Comparison of ENCODE assay signal across 10 cellular contexts in genomic region chr19:51096473-51097165, GRCh38. TPM values are rescaled to one million over a fixed set of nuclear protein-coding genes. Genes with fewer than 3 reads are reported as not detected.
DNase-seq lines count a peak whose midpoint lies in the region; ATAC-seq, FAIRE-seq and TF ChIP-seq lines count a peak whose summit lies in the region.
"Had no signal": no experiment of that assay in that cellular context is flagged by ENCODE, and none has a peak within 500 bp of the region (broad histone marks: within the 10 kb centered on the region; RNA-seq: fewer than 3 reads in every experiment).

No MANE protein-coding gene starts in this region.

- TF ChIP-seq EP300 in suprapubic skin (IDR thresholded peaks at IDR 0.05), result no peak

- CTCF ChIA-PET in activated naive CD4-positive, alpha-beta T cell treated with anti-CD3 and anti-CD28 coated beads, Interleukin-2, amount 10 ng/mL, durations not matched to agents 7 days and 5 days (lab: Charles Lee), result interaction anchor here (0.6 to 3.8 kb wide), 15 partner anchors 8 to 925 kb away, joined by 3 to 26 read pairs (median 4); partner anchors contain the start of gene CTU1

- H3K36me3 ChIP-seq in bronchial epithelial cell (ENCODE audit: control insufficient read depth, insufficient read depth, low read length) (peaks cover 4% of the 10 kb centered on the region), suprapubic skin (peaks cover 26% of the 10 kb centered on the region)

- H3K4me3 ChIP-seq in bronchial epithelial cell (ENCODE audit: low read depth, low read length), result no peak overlapping the region
- no peak overlapping the region for H3K4me3 ChIP-seq in suprapubic skin

- TF ChIP-seq CTCF in bronchial epithelial cell (IDR thresholded peaks at IDR 0.05; ENCODE audit: insufficient read depth, low read length, severe bottlenecking), result peak; percentile 35
- peak in 1 of 2 donors; percentile 26 for TF ChIP-seq CTCF in suprapubic skin (IDR thresholded peaks at IDR 0.05)

- no peak for TF ChIP-seq POLR2A in suprapubic skin (IDR thresholded peaks at IDR 0.05)

- no peaks in the 10 kb centered on the region for H3K9me3 Mint-ChIP-seq in activated naive CD4-positive, alpha-beta T cell treated with anti-CD3 and anti-CD28 coated beads, Interleukin-2, amount 10 ng/mL, durations not matched to agents 7 days and 5 days
- H3K9me3 Mint-ChIP-seq: activated T-helper 1 cell treated with anti-CD3 and anti-CD28 coated beads, Interleukin-12 subunit alpha, Interleukin-12 subunit beta, Interleukin-2, Interleukin-4 antibody, amounts not matched to agents 30 ng/mL and 10 ng/mL and 1 ng/mL, durations not matched to agents 14 hours and 24 hours and 36 hours had no signal

- H3K4me1 ChIP-seq in suprapubic skin, result peaks cover 34% of the 10 kb centered on the region

- FAIRE-seq in bronchial epithelial cell (lab: Jason Lieb, UNC), result no peak
- FAIRE-seq: endometrium had no signal

- peaks cover 26% of the 10 kb centered on the region for H3K4me1 Mint-ChIP-seq in activated naive CD4-positive, alpha-beta T cell treated with anti-CD3 and anti-CD28 coated beads, Interleukin-2, amount 10 ng/mL, durations not matched to agents 7 days and 5 days

- H3K4me3 Mint-ChIP-seq in activated naive CD4-positive, alpha-beta T cell treated with anti-CD3 and anti-CD28 coated beads, Interleukin-2, amount 10 ng/mL, durations not matched to agents 7 days and 5 days, result no peak overlapping the region
- H3K4me3 Mint-ChIP-seq: activated T-helper 1 cell treated with anti-CD3 and anti-CD28 coated beads, Interleukin-12 subunit alpha, Interleukin-12 subunit beta, Interleukin-2, Interleukin-4 antibody, amounts not matched to agents 30 ng/mL and 10 ng/mL and 1 ng/mL, durations not matched to agents 14 hours and 24 hours and 36 hours had no signal

- H3K27me3 ChIP-seq in bronchial epithelial cell (ENCODE audit: control insufficient read depth, insufficient read depth, low read length), result no peaks in the 10 kb centered on the region
- no peaks in the 10 kb centered on the region for H3K27me3 ChIP-seq in suprapubic skin

- H3K27ac Mint-ChIP-seq in activated naive CD4-positive, alpha-beta T cell treated with anti-CD3 and anti-CD28 coated beads, Interleukin-2, amount 10 ng/mL, durations not matched to agents 7 days and 5 days, result peak overlapping the region; percentile 47

- peaks cover 18% of the 10 kb centered on the region for H3K36me3 Mint-ChIP-seq in activated naive CD4-positive, alpha-beta T cell treated with anti-CD3 and anti-CD28 coated beads, Interleukin-2, amount 10 ng/mL, durations not matched to agents 7 days and 5 days

- no peak overlapping the region for H3K27ac ChIP-seq in suprapubic skin

- no peaks in the 10 kb centered on the region for H3K9me3 ChIP-seq in suprapubic skin

- 71% methylated on average over 6 of the region's 6 CpGs for WGBS in suprapubic skin

- no peak for ATAC-seq in GM18868 (IDR thresholded peaks at IDR 0.05; ENCODE audit: unreplicated experiment)

- H3K27me3 Mint-ChIP-seq in activated naive CD4-positive, alpha-beta T cell treated with anti-CD3 and anti-CD28 coated beads, Interleukin-2, amount 10 ng/mL, durations not matched to agents 7 days and 5 days, result no peaks in the 10 kb centered on the region

- DNase-seq in activated naive CD4-positive, alpha-beta T cell treated with anti-CD3 and anti-CD28 coated beads, Interleukin-2, amount 10 ng/mL, durations not matched to agents 7 days and 5 days, result no peak
- no peak for DNase-seq in activated naive CD4-positive, alpha-beta T cell treated with anti-CD3 and anti-CD28 coated beads, Interleukin-2, amount 50 U/mL, for 16 hours
- peak; percentile 1 for DNase-seq in NCI-H1105 (lab: John Stamatoyannopoulos, UW)
- DNase-seq in bronchial epithelial cell (ENCODE audit: low read depth), result no peak
- peak; percentile 15 for DNase-seq in pons (ENCODE audit: low spot score)
- no peak for DNase-seq in globus pallidus (ENCODE audit: low spot score)
- no peak for DNase-seq in suprapubic skin (ENCODE audit: low spot score in 2 of 2)

RNA-seq across cellular contexts. Expression of gene CTU1, which starts 11.6 kb away (rescaled TPM):
- total RNA-seq in bronchial epithelial cell, result 7.3 and 7.6 TPM in 2 replicates
- total RNA-seq in suprapubic skin, result 10 to 100 TPM in 3 of 4 donors, 1 to 10 TPM in 1; 7.7 to 14.6 (median 12.9) TPM

RNA-seq across cellular contexts. Expression of gene KLK14, which starts 13.9 kb away (rescaled TPM):
- total RNA-seq in bronchial epithelial cell, result not detected in 2 replicates
- 10 to 100 TPM in 1 of 4 donors, 1 to 10 TPM in 3; 3.8 to 22.8 (median 5.2) TPM for total RNA-seq in suprapubic skin

RNA-seq across cellular contexts. Expression of gene SIGLEC9, which starts 28.1 kb away (rescaled TPM):
- total RNA-seq in bronchial epithelial cell, result not detected in 2 replicates
- 1 to 10 TPM in 1 of 4 donors, under 1 TPM in 2, not detected in 1; 0.68 to 1.3 (median 0.83) TPM for total RNA-seq in suprapubic skin

RNA-seq across cellular contexts. Expression of gene KLK13, which starts 31.7 kb away (rescaled TPM):
- total RNA-seq in bronchial epithelial cell (0.26 and 0.51 TPM in 2 replicates), suprapubic skin (10 to 100 TPM in 3 of 4 donors, 1 to 10 TPM in 1; 6.6 to 23.5 (median 16.5) TPM)
- total RNA-seq: activated T-helper 1 cell treated with anti-CD3 and anti-CD28 coated beads, Interleukin-12 subunit alpha, Interleukin-12 subunit beta, Interleukin-2, Interleukin-4 antibody, amounts not matched to agents 30 ng/mL and 10 ng/mL and 1 ng/mL, durations not matched to agents 14 hours and 24 hours and 36 hours had no signal

RNA-seq across cellular contexts. Expression of gene SIGLEC7, which starts 45.5 kb away (rescaled TPM):
- total RNA-seq in bronchial epithelial cell, result not detected in 2 replicates
- not detected for total RNA-seq in suprapubic skin
- total RNA-seq: activated T-helper 1 cell treated with anti-CD3 and anti-CD28 coated beads, Interleukin-12 subunit alpha, Interleukin-12 subunit beta, Interleukin-2, Interleukin-4 antibody, amounts not matched to agents 30 ng/mL and 10 ng/mL and 1 ng/mL, durations not matched to agents 14 hours and 24 hours and 36 hours had no signal

Comparison
In these comparisons a context has a peak if more than half of its experiments do, and no peak if none do; other contexts are left out.
1. DNase-seq: peak in NCI-H1105 (single experiment) and pons (single experiment); none in activated naive CD4-positive, alpha-beta T cell treated with anti-CD3 and anti-CD28 coated beads, Interleukin-2, amount 10 ng/mL, durations not matched to agents 7 days and 5 days (single experiment), activated naive CD4-positive, alpha-beta T cell treated with anti-CD3 and anti-CD28 coated beads, Interleukin-2, amount 50 U/mL, for 16 hours (single experiment), bronchial epithelial cell (single experiment), globus pallidus (single experiment) and suprapubic skin (0 of 2).